ENCODE assay signal across 9 cellular contexts in the genomic region with DNA sequence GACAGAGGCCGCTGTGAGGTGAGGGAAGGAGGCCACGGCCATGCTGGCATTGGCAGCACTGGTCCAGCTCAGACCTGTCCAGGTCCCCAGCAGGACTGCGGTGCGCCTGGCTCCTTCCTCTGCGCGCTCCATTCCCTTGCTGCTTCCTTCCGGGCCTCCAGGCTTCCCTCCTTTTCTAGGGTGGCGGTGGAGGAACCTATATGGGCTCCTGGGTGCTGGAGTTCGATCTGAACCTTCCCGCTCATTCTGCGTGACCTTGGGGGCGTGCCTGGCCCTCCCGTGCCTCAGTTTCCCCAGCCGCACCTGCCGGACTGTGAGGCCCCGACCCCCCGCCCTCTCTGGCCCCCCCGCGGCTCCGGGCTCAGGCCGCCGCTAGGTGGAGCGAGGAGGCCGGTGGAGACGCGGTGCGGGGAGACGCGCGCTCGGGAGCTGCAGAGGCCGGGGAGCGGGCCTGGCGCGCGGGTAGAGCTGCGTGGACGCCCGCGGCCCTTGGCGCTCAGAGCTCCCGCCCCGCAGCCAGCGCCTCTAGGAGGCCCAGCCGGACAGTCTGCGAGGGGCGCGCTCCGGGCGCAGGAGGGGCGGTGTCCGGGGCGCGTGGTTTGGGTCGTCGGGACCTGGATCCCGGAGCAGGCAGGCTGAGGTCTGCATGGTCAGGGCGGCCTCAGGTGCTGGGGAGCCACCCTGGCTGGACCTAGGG. TPM values are rescaled to one million over a fixed set of nuclear protein-coding genes. Genes with fewer than 3 reads are reported as not detected.
DNase-seq lines count a peak whose midpoint lies in the region; TF ChIP-seq lines count a peak whose summit lies in the region.
"Had no signal": no experiment of that assay in that cellular context is flagged by ENCODE, and none has a peak within 500 bp of the region (broad histone marks: within the 10 kb centered on the region; RNA-seq: fewer than 3 reads in every experiment).

No MANE protein-coding gene starts in this region.

- H3K36me3 ChIP-seq in adrenal gland (replicated peaks in 1 of 2) (no peaks in the 10 kb centered on the region), right atrium auricular region (no peaks in the 10 kb centered on the region), rectal smooth muscle tissue (ENCODE audit: control insufficient read depth, insufficient read depth, low read length) (no peaks in the 10 kb centered on the region)

- H3K27me3 ChIP-seq in adrenal gland (peaks cover 33% of the 10 kb centered on the region), right atrium auricular region (peaks cover 0 to 6% of the 10 kb centered on the region in 2 donors), rectal smooth muscle tissue (ENCODE audit: control insufficient read depth, insufficient read depth, low read length) (peaks cover 13% of the 10 kb centered on the region)

- intact Hi-C loops in adrenal gland (cut with DNase I): loop anchor here in 1 of 2 donors (10.0 kb wide), 1 partner anchor 129 kb away; no protein-coding TSS in a partner anchor

- no peak for TF ChIP-seq POLR2A in adrenal gland (IDR thresholded peaks at IDR 0.05)

- no peak overlapping the region for H3K4me3 ChIP-seq in adrenal gland
- H3K4me3 ChIP-seq in right atrium auricular region: peak overlapping the region in 1 of 2 donors; percentile 38
- H3K4me3 ChIP-seq in rectal smooth muscle tissue (ENCODE audit: low read length): peak overlapping the region; percentile 41

- H3K4me1 ChIP-seq in adrenal gland (replicated peaks in 1 of 2) (peaks cover 4 to 6% of the 10 kb centered on the region in 2 donors), right atrium auricular region (peaks cover 0 to 9% of the 10 kb centered on the region in 2 donors), rectal smooth muscle tissue (ENCODE audit: control insufficient read depth, insufficient read depth, low read length) (no peaks in the 10 kb centered on the region)

- H3K9me3 ChIP-seq in adrenal gland (replicated peaks in 1 of 3): no peaks in the 10 kb centered on the region
- no peaks in the 10 kb centered on the region for H3K9me3 ChIP-seq in right atrium auricular region

- peak; percentile 8 for DNase-seq in DMS79 treated with DMSO at 0.1 percent for 48 hours (lab: John Stamatoyannopoulos, UW)
- DNase-seq in DMS79 (lab: John Stamatoyannopoulos, UW): no peak
- DNase-seq in NCI-H2196 (lab: John Stamatoyannopoulos, UW; ENCODE audit: unreplicated experiment): peak; percentile 71
- peak; percentile 28 to 69 (median 59) for DNase-seq in adrenal gland
- no peak for DNase-seq in right atrium auricular region (ENCODE audit: low spot score)
- no peak for DNase-seq in mesenteric fat pad (ENCODE audit: low spot score)
- DNase-seq in stimulated activated naive CD4-positive, alpha-beta T cell (lab: John Stamatoyannopoulos, UW): no peak

- TF ChIP-seq CTCF in adrenal gland (IDR thresholded peaks at IDR 0.05): peak; percentile 40 to 72 (median 60)
- peak; percentile 50 to 86 for TF ChIP-seq CTCF in right atrium auricular region (IDR thresholded peaks at IDR 0.05)

- WGBS in adrenal gland, 4 donors: 8 to 48% (median 27%) methylated on average over 8 to 58 of the region's 58 CpGs

- no peak overlapping the region for H3K9ac ChIP-seq in rectal smooth muscle tissue (ENCODE audit: low read length)

- H3K27ac ChIP-seq in adrenal gland: no peak overlapping the region
- H3K27ac ChIP-seq in right atrium auricular region: no peak overlapping the region
- no peak overlapping the region for H3K27ac ChIP-seq in rectal smooth muscle tissue (ENCODE audit: low read depth, low read length)

RNA-seq across cellular contexts. Expression of a gene that starts 29.9 kb away (rescaled TPM):
- total RNA-seq in adrenal gland (not detected), right atrium auricular region (not detected), mesenteric fat pad (not detected)
- polyA plus RNA-seq in adrenal gland: not detected
- total RNA-seq: CD4-positive, CD25-positive, alpha-beta regulatory T cell had no signal
- polyA plus RNA-seq: CD4-positive, CD25-positive, alpha-beta regulatory T cell had no signal

RNA-seq across cellular contexts. Expression of a gene that starts 40.3 kb away (rescaled TPM):
- total RNA-seq in adrenal gland (100 to 1,000 TPM in 3 of 8 donors, 10 to 100 TPM in 5; 67.4 to 279 (median 86.5) TPM), right atrium auricular region (10 to 100 TPM; 28.9 to 29.8 TPM), mesenteric fat pad (53.2 TPM)
- polyA plus RNA-seq in adrenal gland: 100 to 1,000 TPM in 2 of 3 donors, 1 to 10 TPM in 1; 3.8 to 139 (median 123) TPM

RNA-seq across cellular contexts. Expression of a gene that starts 46.5 kb away (rescaled TPM):
- total RNA-seq in adrenal gland: 1,000 to 10,000 TPM in 1 of 8 donors, 100 to 1,000 TPM in 7; 317 to 1,164 (median 685) TPM
- 100 to 1,000 TPM; 360 to 990 (median 737) TPM for polyA plus RNA-seq in adrenal gland
- 100 to 1,000 TPM; 288 to 385 TPM for total RNA-seq in right atrium auricular region
- total RNA-seq in mesenteric fat pad: 243 TPM

Comparison
In these comparisons a context has a peak if more than half of its experiments do, and no peak if none do; other contexts are left out.
1. DNase-seq: peak in DMS79 treated with DMSO at 0.1 percent for 48 hours (single experiment), NCI-H2196 (single experiment) and adrenal gland (7 of 7); none in DMS79 (single experiment), right atrium auricular region (single experiment), mesenteric fat pad (single experiment) and stimulated activated naive CD4-positive, alpha-beta T cell (0 of 6).